25 cellular contexts compared by ENCODE assay signal in the genomic region with DNA sequence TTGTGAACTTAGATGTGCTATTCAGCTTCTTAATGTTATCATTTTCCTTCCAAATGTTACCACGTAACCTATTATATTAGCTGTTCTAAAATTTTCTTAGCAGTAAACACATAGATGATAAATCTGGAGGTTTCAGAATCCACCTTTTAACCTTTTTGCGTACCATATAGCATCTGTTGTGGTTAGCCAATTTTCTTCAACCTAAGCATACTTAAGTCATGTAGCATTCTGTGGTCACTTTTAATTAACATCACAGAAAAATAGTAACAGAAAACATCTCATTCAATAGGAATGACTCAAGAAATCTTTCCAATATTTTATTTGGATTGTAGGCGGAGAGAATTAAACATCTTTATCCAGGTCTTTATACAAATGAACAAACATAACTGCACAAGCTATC.
DNase-seq lines count a peak whose midpoint lies in the region; ATAC-seq, FAIRE-seq and TF ChIP-seq lines count a peak whose summit lies in the region.
"Had no signal": no experiment of that assay in that cellular context is flagged by ENCODE, and none has a peak within 500 bp of the region (broad histone marks: within the 10 kb centered on the region; RNA-seq: fewer than 3 reads in every experiment).

No MANE protein-coding gene starts in this region.

- no peaks in the 10 kb centered on the region for H3K9me3 Mint-ChIP-seq in astrocyte (ENCODE audit: unreplicated experiment)
- no peaks in the 10 kb centered on the region for H3K9me3 Mint-ChIP-seq in type B pancreatic cell
- no peaks in the 10 kb centered on the region for H3K9me3 Mint-ChIP-seq in activated T-cell treated with anti-CD3 and anti-CD28 coated beads, Interleukin-2, amount 50 U/mL, for 24 hours

- ATAC-seq in A549, result no peak

- no peak overlapping the region; the same call in 1 of the 2 replicates for H2AFZ ChIP-seq in KMS-11 (ENCODE audit: low read depth)
- no peak overlapping the region for H2AFZ ChIP-seq in astrocyte (ENCODE audit: low read depth, low read length)
- H2AFZ ChIP-seq: GM23248 had no signal

- TF ChIP-seq EP300 in A549 (IDR thresholded peaks at IDR 0.05), result no peak

- H3K27ac Mint-ChIP-seq in astrocyte (ENCODE audit: unreplicated experiment), result no peak overlapping the region
- no peak overlapping the region for H3K27ac Mint-ChIP-seq in type B pancreatic cell
- no peak overlapping the region for H3K27ac Mint-ChIP-seq in activated T-cell treated with anti-CD3 and anti-CD28 coated beads, Interleukin-2, amount 50 U/mL, for 24 hours
- H3K27ac Mint-ChIP-seq: CD4-positive, CD25-positive, alpha-beta regulatory T cell; CD8-positive, alpha-beta memory T cell had no signal

- H3K27me3 ChIP-seq in KMS-11 (ENCODE audit: insufficient read depth, low read depth) (no peaks in the 10 kb centered on the region), astrocyte (ENCODE audit: insufficient read depth, low read length) (no peaks in the 10 kb centered on the region)
- H3K27me3 ChIP-seq: BE2C had no signal

- H3K4me3 ChIP-seq in A549 (no peak overlapping the region), KMS-11 (IDR thresholded peaks at IDR 0.05; ENCODE audit: insufficient read depth, low read depth, low read length) (no peak overlapping the region), astrocyte (ENCODE audit: insufficient read depth, low read depth, low read length) (no peak overlapping the region)
- H3K4me3 ChIP-seq: GM23248 had no signal

- H3K4me1 ChIP-seq in A549 (no peaks in the 10 kb centered on the region), KMS-11 (ENCODE audit: low read depth, poor library complexity, severe bottlenecking) (peaks cover 20% of the 10 kb centered on the region), astrocyte (ENCODE audit: insufficient read depth, low read length) (no peaks in the 10 kb centered on the region)
- H3K4me1 ChIP-seq: BE2C, Caco-2 had no signal

- H3K4me3 Mint-ChIP-seq in astrocyte (ENCODE audit: unreplicated experiment), result no peak overlapping the region
- no peak overlapping the region for H3K4me3 Mint-ChIP-seq in type B pancreatic cell
- no peak overlapping the region for H3K4me3 Mint-ChIP-seq in activated T-cell treated with anti-CD3 and anti-CD28 coated beads, Interleukin-2, amount 50 U/mL, for 24 hours
- H3K4me3 Mint-ChIP-seq: CD4-positive, CD25-positive, alpha-beta regulatory T cell; CD8-positive, alpha-beta memory T cell had no signal

- H3K9ac ChIP-seq in KMS-11, result no peak overlapping the region
- no peak overlapping the region for H3K9ac ChIP-seq in astrocyte (ENCODE audit: low read length)
- H3K9ac ChIP-seq: GM23248 had no signal

- H3K9me3 ChIP-seq in A549 (no peaks in the 10 kb centered on the region), astrocyte (ENCODE audit: insufficient read depth, low read depth, low read length) (no peaks in the 10 kb centered on the region)
- H3K9me3 ChIP-seq: BE2C, Caco-2 had no signal

- peaks cover 4% of the 10 kb centered on the region for H3K4me1 Mint-ChIP-seq in astrocyte (ENCODE audit: low read depth, unreplicated experiment)
- H3K4me1 Mint-ChIP-seq in type B pancreatic cell (ENCODE audit: unreplicated experiment), result no peaks in the 10 kb centered on the region
- H3K4me1 Mint-ChIP-seq in activated T-cell treated with anti-CD3 and anti-CD28 coated beads, Interleukin-2, amount 50 U/mL, for 24 hours (ENCODE audit: low read depth), result no peaks in the 10 kb centered on the region
- H3K4me1 Mint-ChIP-seq: CD4-positive, CD25-positive, alpha-beta regulatory T cell; CD8-positive, alpha-beta memory T cell had no signal

- H4K20me1 ChIP-seq in KMS-11 (ENCODE audit: insufficient read depth) (no peaks in the 10 kb centered on the region), astrocyte (ENCODE audit: insufficient read depth, low read length) (no peaks in the 10 kb centered on the region)

- H3K27ac ChIP-seq in A549 (no peak overlapping the region), KMS-11 (no peak overlapping the region), astrocyte (ENCODE audit: low read depth, low read length) (no peak overlapping the region)
- H3K27ac ChIP-seq: GM23248, HL-60 had no signal

- no peak for DNase-seq in A549 (ENCODE audit: low read depth in 1 of 2, low spot score in 1 of 2)
- DNase-seq in astrocyte (ENCODE audit: low read depth), result peak; percentile 61
- DNase-seq in non-pigmented ciliary epithelial cell (ENCODE audit: low read depth), result peak; percentile 15
- DNase-seq in type B pancreatic cell (ENCODE audit: extremely low spot score, unreplicated experiment), result no peak
- no peak for DNase-seq in activated effector memory CD4-positive, alpha-beta T cell treated with anti-CD3 and anti-CD28 coated beads, Interleukin-2, amount 50 U/mL, for 16 hours
- no peak for DNase-seq in activated T-cell treated with anti-CD3 and anti-CD28 coated beads, Interleukin-2, amount 50 U/mL, for 48 hours
- DNase-seq in activated T-cell treated with anti-CD3 and anti-CD28 coated beads, Interleukin-2, amount 50 U/mL, for 24 hours, result no peak
- DNase-seq: 8988T; ACHN; BE2C; C1 segment of cervical spinal cord; Caco-2; CD4-positive, CD25-positive, alpha-beta regulatory T cell; CD8-positive, alpha-beta memory T cell; GDM1; GM23248; HCEC 1CT; IMR-90 had no signal

- H3K4me2 ChIP-seq in A549 (no peak overlapping the region), KMS-11 (peak overlapping the region; percentile 37), astrocyte (ENCODE audit: low read length) (no peak overlapping the region)

- no peak for TF ChIP-seq RAD21 in A549 (conservative IDR thresholded peaks at IDR 0.05 in 1 of 2, IDR thresholded peaks at IDR 0.05 in 1 of 2)

- H3K79me2 ChIP-seq in KMS-11 (ENCODE audit: insufficient read depth, low read depth) (no peaks in the 10 kb centered on the region), astrocyte (ENCODE audit: insufficient read depth, low read length) (no peaks in the 10 kb centered on the region)

- H3K36me3 ChIP-seq in KMS-11 (ENCODE audit: insufficient read depth) (no peaks in the 10 kb centered on the region), astrocyte (ENCODE audit: insufficient read depth, low read length) (no peaks in the 10 kb centered on the region)
- H3K36me3 ChIP-seq: BE2C had no signal

- TF ChIP-seq CTCF in A549 (IDR thresholded peaks at IDR 0.05) (no peak), KMS-11 (conservative IDR thresholded peaks at IDR 0.05; ENCODE audit: low read depth, low read length) (no peak), astrocyte (IDR thresholded peaks at IDR 0.05; ENCODE audit: insufficient read depth, low read depth, low read length) (no peak), type B pancreatic cell (conservative IDR thresholded peaks at IDR 0.05) (no peak)

- TF ChIP-seq POLR2A in A549 (IDR thresholded peaks at IDR 0.05; ENCODE audit: low read length), result no peak

- POLR2A ChIA-PET in A549 (lab: Yijun Ruan, JAX), result no interaction called here

- FAIRE-seq in A549 (lab: Jason Lieb, UNC), result peak; percentile 51
- no peak for FAIRE-seq in astrocyte (lab: Jason Lieb, UNC)
- FAIRE-seq: D721Med, GM12892, GM18507, H54, HTR-8/SVneo had no signal

- WGBS in A549 (ENCODE audit: missing lambda C conversion rate), result 57% methylated on average over 3 of the region's 3 CpGs

- H3K27me3 Mint-ChIP-seq in astrocyte (ENCODE audit: low read depth, unreplicated experiment) (no peaks in the 10 kb centered on the region), type B pancreatic cell (no peaks in the 10 kb centered on the region)
- H3K27me3 Mint-ChIP-seq in activated T-cell treated with anti-CD3 and anti-CD28 coated beads, Interleukin-2, amount 50 U/mL, for 24 hours, result no peaks in the 10 kb centered on the region
- H3K27me3 Mint-ChIP-seq: CD4-positive, CD25-positive, alpha-beta regulatory T cell; CD8-positive, alpha-beta memory T cell had no signal

- CTCF ChIA-PET in A549 (lab: Yijun Ruan, JAX), result interaction anchor here (0.6 kb wide), 1 partner anchor 1925 kb away, joined by 3 read pairs; no protein-coding TSS in a partner anchor

- no peaks in the 10 kb centered on the region for H3K36me3 Mint-ChIP-seq in astrocyte (ENCODE audit: low read depth, unreplicated experiment)
- no peaks in the 10 kb centered on the region for H3K36me3 Mint-ChIP-seq in type B pancreatic cell
- no peaks in the 10 kb centered on the region for H3K36me3 Mint-ChIP-seq in activated T-cell treated with anti-CD3 and anti-CD28 coated beads, Interleukin-2, amount 50 U/mL, for 24 hours (ENCODE audit: low read depth)
- H3K36me3 Mint-ChIP-seq: CD4-positive, CD25-positive, alpha-beta regulatory T cell; CD8-positive, alpha-beta memory T cell had no signal

TF ChIP-seq in A549, 52 proteins besides CTCF, POLR2A, EP300 and RAD21 (continues in another document):
- TF ChIP-seq HES2 (IDR thresholded peaks at IDR 0.05) (no peak), CBX8 (IDR thresholded peaks at IDR 0.05) (no peak), MYC (IDR thresholded peaks at IDR 0.05; ENCODE audit: borderline replicate concordance, low read length) (no peak), KDM5A (IDR thresholded peaks at IDR 0.05) (no peak), ATOH8 (CRISPR knock-in tag; IDR thresholded peaks at IDR 0.05; ENCODE audit: low read depth) (no peak), KDM1A (IDR thresholded peaks at IDR 0.05; ENCODE audit: low read depth) (no peak)
- TF ChIP-seq, protein P1, sequence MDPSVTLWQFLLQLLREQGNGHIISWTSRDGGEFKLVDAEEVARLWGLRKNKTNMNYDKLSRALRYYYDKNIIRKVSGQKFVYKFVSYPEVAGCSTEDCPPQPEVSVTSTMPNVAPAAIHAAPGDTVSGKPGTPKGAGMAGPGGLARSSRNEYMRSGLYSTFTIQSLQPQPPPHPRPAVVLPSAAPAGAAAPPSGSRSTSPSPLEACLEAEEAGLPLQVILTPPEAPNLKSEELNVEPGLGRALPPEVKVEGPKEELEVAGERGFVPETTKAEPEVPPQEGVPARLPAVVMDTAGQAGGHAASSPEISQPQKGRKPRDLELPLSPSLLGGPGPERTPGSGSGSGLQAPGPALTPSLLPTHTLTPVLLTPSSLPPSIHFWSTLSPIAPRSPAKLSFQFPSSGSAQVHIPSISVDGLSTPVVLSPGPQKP (IDR thresholded peaks at IDR 0.05; ENCODE audit: low read depth, low read length), result no peak

Comparison
In these comparisons a context has a peak if more than half of its experiments do, and no peak if none do; other contexts are left out.
1. DNase-seq: peak in astrocyte (single experiment) and non-pigmented ciliary epithelial cell (single experiment); none in A549 (0 of 2), type B pancreatic cell (single experiment), activated effector memory CD4-positive, alpha-beta T cell treated with anti-CD3 and anti-CD28 coated beads, Interleukin-2, amount 50 U/mL, for 16 hours (single experiment), activated T-cell treated with anti-CD3 and anti-CD28 coated beads, Interleukin-2, amount 50 U/mL, for 48 hours (0 of 2) and activated T-cell treated with anti-CD3 and anti-CD28 coated beads, Interleukin-2, amount 50 U/mL, for 24 hours (single experiment).